In the genomic region with DNA sequence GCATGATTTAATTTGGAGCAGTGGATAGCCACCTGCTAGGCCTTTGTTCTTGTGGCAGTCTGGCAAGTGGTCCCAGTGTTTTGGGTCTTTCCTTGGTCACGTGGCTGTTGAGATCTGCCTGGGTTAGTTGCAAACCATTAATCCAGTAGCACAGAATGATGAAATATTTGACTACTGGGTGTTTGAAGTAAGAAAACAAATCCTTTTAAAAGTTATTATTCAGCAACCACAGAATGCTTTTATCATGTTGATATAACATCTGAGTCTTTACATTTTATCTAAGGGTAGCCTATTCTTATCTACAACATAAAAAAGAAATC, we compare ENCODE assay signal across 15 cellular contexts.
DNase-seq lines count a peak whose midpoint lies in the region; ATAC-seq, FAIRE-seq and TF ChIP-seq lines count a peak whose summit lies in the region.
"Had no signal": no experiment of that assay in that cellular context is flagged by ENCODE, and none has a peak within 500 bp of the region (broad histone marks: within the 10 kb centered on the region; RNA-seq: fewer than 3 reads in every experiment).

No MANE protein-coding gene starts in this region.

- no peaks in the 10 kb centered on the region for H3K27me3 ChIP-seq in Caco-2 (replicated peaks; ENCODE audit: control insufficient read depth, insufficient read depth, low read length)
- no peaks in the 10 kb centered on the region for H3K27me3 ChIP-seq in naive thymus-derived CD4-positive, alpha-beta T cell (ENCODE audit: control insufficient read depth in 2 of 2, insufficient read depth in 2 of 2, low read length in 2 of 2)

- H3K27me3 Mint-ChIP-seq in Caco-2 (ENCODE audit: insufficient read depth, unreplicated experiment): no peaks in the 10 kb centered on the region
- no peaks in the 10 kb centered on the region for H3K27me3 Mint-ChIP-seq in naive thymus-derived CD4-positive, alpha-beta T cell
- H3K27me3 Mint-ChIP-seq: activated CD4-positive, alpha-beta T cell treated with anti-CD3 and anti-CD28 coated beads for 36 hours; B cell; T-helper 17 cell had no signal

- no TSS peak for BruUV-seq in Caco-2 (replicated peaks; lab: Mats Ljungman, UMichigan)

- intact Hi-C loops in Caco-2 (cut with micrococcal nuclease; ENCODE audit: unreplicated experiment) (no loop called here), left colon (cut with DNase I, micrococcal nuclease) (no loop called here)
- intact Hi-C loops in naive thymus-derived CD4-positive, alpha-beta T cell (cut with micrococcal nuclease): no loop called here

- H3K9me3 Mint-ChIP-seq in Caco-2 (ENCODE audit: unreplicated experiment): no peaks in the 10 kb centered on the region
- H3K9me3 Mint-ChIP-seq in naive thymus-derived CD4-positive, alpha-beta T cell: no peaks in the 10 kb centered on the region

- ATAC-seq in left lobe of liver (peak; percentile 22), left colon (no peak)
- ATAC-seq in naive thymus-derived CD4-positive, alpha-beta T cell: no peak
- ATAC-seq: T-helper 17 cell had no signal

- H3K36me3 ChIP-seq in Caco-2 (ENCODE audit: control insufficient read depth, insufficient read depth, low read length): no peaks in the 10 kb centered on the region
- H3K36me3 ChIP-seq in naive thymus-derived CD4-positive, alpha-beta T cell (ENCODE audit: control insufficient read depth in 2 of 3, insufficient read depth in 3 of 3, low read length in 3 of 3): no peaks in the 10 kb centered on the region

- POLR2A ChIA-PET in Caco-2 (lab: Charles Lee): no interaction called here
- POLR2A ChIA-PET in naive thymus-derived CD4-positive, alpha-beta T cell (lab: Charles Lee): no interaction called here

- FAIRE-seq in RCC 7860 (lab: Jason Lieb, UNC): no peak
- FAIRE-seq: colon, G401.6, keratinocyte had no signal

- no peaks in the 10 kb centered on the region for H3K9me3 ChIP-seq in Caco-2
- no peaks in the 10 kb centered on the region for H3K9me3 ChIP-seq in naive thymus-derived CD4-positive, alpha-beta T cell (ENCODE audit: control insufficient read depth in 2 of 3, low read length in 3 of 3)

- CTCF ChIA-PET in Caco-2 (lab: Charles Lee): no interaction called here
- CTCF ChIA-PET in naive thymus-derived CD4-positive, alpha-beta T cell (lab: Charles Lee): no interaction called here

- DNase-seq in Caco-2 (peak; percentile 38 to 51), NCI-H1092 treated with DMSO at 0.1 percent for 48 hours (lab: John Stamatoyannopoulos, UW) (peak; percentile 85), NCI-H345 treated with DMSO at 0.1 percent for 48 hours (lab: John Stamatoyannopoulos, UW; ENCODE audit: unreplicated experiment) (peak; percentile 89), left lobe of liver (ENCODE audit: low spot score) (no peak), left colon (no peak), RCC 7860 (ENCODE audit: low spot score) (no peak)
- DNase-seq in naive thymus-derived CD4-positive, alpha-beta T cell: no peak
- DNase-seq in activated CD8-positive, alpha-beta memory T cell treated with anti-CD3 and anti-CD28 coated beads for 24 hours: no peak
- DNase-seq: activated CD4-positive, alpha-beta T cell treated with anti-CD3 and anti-CD28 coated beads for 36 hours; stimulated activated CD4-positive, alpha-beta T cell treated with anti-CD3 and anti-CD28 coated beads, Interleukin-2, amount 100 ng/mL, for 48 hours; T-helper 17 cell had no signal

- H3K4me1 Mint-ChIP-seq in Caco-2 (ENCODE audit: low read depth, unreplicated experiment): peaks cover 23% of the 10 kb centered on the region
- peaks cover 29 to 83% (median 63%) of the 10 kb centered on the region in 7 donors for H3K4me1 Mint-ChIP-seq in naive thymus-derived CD4-positive, alpha-beta T cell

- H3K4me3 Mint-ChIP-seq in Caco-2 (ENCODE audit: unreplicated experiment): no peak overlapping the region
- H3K4me3 Mint-ChIP-seq in naive thymus-derived CD4-positive, alpha-beta T cell: no peak overlapping the region
- H3K4me3 Mint-ChIP-seq: activated CD4-positive, alpha-beta T cell treated with anti-CD3 and anti-CD28 coated beads for 36 hours; B cell; T-helper 17 cell had no signal

- H3K4me3 ChIP-seq in Caco-2 (ENCODE audit: low read depth, low read length): no peak overlapping the region
- H3K4me3 ChIP-seq in naive thymus-derived CD4-positive, alpha-beta T cell (ENCODE audit: low read length): no peak overlapping the region

- H3K27ac ChIP-seq in naive thymus-derived CD4-positive, alpha-beta T cell (ENCODE audit: low read depth, low read length): no peak overlapping the region

- H3K27ac Mint-ChIP-seq in Caco-2 (ENCODE audit: unreplicated experiment): no peak overlapping the region
- no peak overlapping the region for H3K27ac Mint-ChIP-seq in naive thymus-derived CD4-positive, alpha-beta T cell
- H3K27ac Mint-ChIP-seq: activated CD4-positive, alpha-beta T cell treated with anti-CD3 and anti-CD28 coated beads for 36 hours; B cell; T-helper 17 cell had no signal

- no peak for TF ChIP-seq CTCF in Caco-2 (IDR thresholded peaks at IDR 0.05; ENCODE audit: insufficient read depth in 1 of 2, low read depth in 1 of 2, low read length in 1 of 2, severe bottlenecking in 1 of 2, unreplicated experiment in 1 of 2)

- H3K4me1 ChIP-seq in Caco-2: peaks cover 27% of the 10 kb centered on the region
- H3K4me1 ChIP-seq in naive thymus-derived CD4-positive, alpha-beta T cell (ENCODE audit: control insufficient read depth in 2 of 2, insufficient read depth in 2 of 2, low read length in 2 of 2): no peaks in the 10 kb centered on the region

- H3K36me3 Mint-ChIP-seq in Caco-2 (ENCODE audit: insufficient read depth, unreplicated experiment): no peaks in the 10 kb centered on the region
- peaks cover 0 to 10% (median 5%) of the 10 kb centered on the region in 5 donors for H3K36me3 Mint-ChIP-seq in naive thymus-derived CD4-positive, alpha-beta T cell

Comparison
In these comparisons a context has a peak if more than half of its experiments do, and no peak if none do; other contexts are left out.
1. DNase-seq: peak in Caco-2 (2 of 2), NCI-H1092 treated with DMSO at 0.1 percent for 48 hours (single experiment) and NCI-H345 treated with DMSO at 0.1 percent for 48 hours (single experiment); none in left lobe of liver (single experiment), left colon (0 of 2), naive thymus-derived CD4-positive, alpha-beta T cell (0 of 9), RCC 7860 (single experiment) and activated CD8-positive, alpha-beta memory T cell treated with anti-CD3 and anti-CD28 coated beads for 24 hours (single experiment).